22 cellular contexts compared by ENCODE assay signal in the genomic region with DNA sequence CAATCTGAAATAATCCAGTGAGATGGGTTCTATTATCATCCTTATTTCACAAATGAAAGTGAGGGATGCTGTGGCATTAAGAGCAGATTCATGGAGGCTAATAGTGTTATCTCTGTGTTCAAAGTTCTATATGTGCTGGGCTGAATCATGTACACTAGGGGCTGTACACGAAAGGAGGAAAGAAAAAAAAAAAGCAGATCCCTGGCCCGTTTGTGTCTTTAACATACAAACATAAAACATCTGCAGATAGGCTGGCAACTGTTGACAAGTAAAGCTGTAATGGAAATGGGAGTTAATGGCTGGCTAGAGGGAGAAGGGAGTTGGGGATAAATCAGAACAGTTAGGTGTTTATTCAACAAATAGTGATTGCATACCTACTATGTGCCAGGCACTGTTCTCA. TPM values are rescaled to one million over a fixed set of nuclear protein-coding genes. Genes with fewer than 3 reads are reported as not detected.
DNase-seq lines count a peak whose midpoint lies in the region; FAIRE-seq and TF ChIP-seq lines count a peak whose summit lies in the region.
"Had no signal": no experiment of that assay in that cellular context is flagged by ENCODE, and none has a peak within 500 bp of the region (broad histone marks: within the 10 kb centered on the region; RNA-seq: fewer than 3 reads in every experiment).

No MANE protein-coding gene starts in this region.

- DNase-seq in keratinocyte (ENCODE audit: low read depth, low spot score): no peak
- no peak for DNase-seq in type B pancreatic cell (ENCODE audit: extremely low spot score, unreplicated experiment)
- DNase-seq in DMS114 treated with DMSO at 0.1 percent for 48 hours (lab: John Stamatoyannopoulos, UW; ENCODE audit: unreplicated experiment): no peak
- DNase-seq in middle frontal gyrus (ENCODE audit: extremely low spot score, low spot score): no peak
- DNase-seq in NCI-H524 treated with DMSO at 0.1 percent for 48 hours (lab: John Stamatoyannopoulos, UW): no peak
- DNase-seq: ACHN; Caco-2; CD4-positive, alpha-beta T cell; DMS153; DMS79; GDM1; GOT3; H7; HFFc6 had no signal

- peaks cover 18% of the 10 kb centered on the region for H3K4me1 ChIP-seq in keratinocyte (ENCODE audit: control insufficient read depth, extremely low read depth, insufficient read depth, low read length)
- H3K4me1 ChIP-seq: Caco-2 had no signal

- peak; percentile 39 for FAIRE-seq in keratinocyte (lab: Jason Lieb, UNC)
- FAIRE-seq: A204.1, D721Med, GM12892, GM18507, HTR-8/SVneo had no signal

- H3K4me3 ChIP-seq in keratinocyte (ENCODE audit: control insufficient read depth in 2 of 3, extremely low read depth in 1 of 3, insufficient read depth in 2 of 3, low read depth in 1 of 3, low read length in 3 of 3): no peak overlapping the region

- H3K4me1 Mint-ChIP-seq in nephron (peaks cover 23% of the 10 kb centered on the region), type B pancreatic cell (ENCODE audit: unreplicated experiment) (peaks cover 29% of the 10 kb centered on the region)

- dilution Hi-C loops in keratinocyte (cut with MboI; ENCODE audit: extremely low pct_ligation_motif_present, low sequenced_read_pairs): no loop called here

- TF ChIP-seq CTCF in keratinocyte (optimal IDR thresholded peaks at IDR 0.05 in 1 of 3, IDR thresholded peaks at IDR 0.05 in 1 of 3, conservative IDR thresholded peaks at IDR 0.05 in 1 of 3; ENCODE audit: extremely low read depth in 1 of 3, insufficient read depth in 2 of 3, low read length in 3 of 3) (no peak), nephron (IDR thresholded peaks at IDR 0.05; ENCODE audit: unreplicated experiment in 3 of 3) (no peak), type B pancreatic cell (conservative IDR thresholded peaks at IDR 0.05) (no peak)

- H3K36me3 ChIP-seq in keratinocyte (ENCODE audit: control insufficient read depth in 2 of 2, extremely low read depth in 1 of 2, insufficient read depth in 2 of 2, low read length in 2 of 2): no peaks in the 10 kb centered on the region

- H3K36me3 Mint-ChIP-seq in nephron (ENCODE audit: low read depth): no peaks in the 10 kb centered on the region
- peaks cover 10% of the 10 kb centered on the region for H3K36me3 Mint-ChIP-seq in type B pancreatic cell
- H3K36me3 Mint-ChIP-seq: IgD-negative memory B cell had no signal

- no peaks in the 10 kb centered on the region for H3K9me3 ChIP-seq in keratinocyte (ENCODE audit: control insufficient read depth, low read depth, low read length)
- H3K9me3 ChIP-seq: Caco-2 had no signal

- H3K9ac ChIP-seq in keratinocyte (ENCODE audit: control insufficient read depth, extremely low read depth, insufficient read depth, low read length): no peak overlapping the region

- H3K4me3 Mint-ChIP-seq in nephron (peak overlapping the region in 1 of 3 experiments; percentile 70), type B pancreatic cell (peak overlapping the region; percentile 23)
- H3K4me3 Mint-ChIP-seq: CD4-positive, alpha-beta T cell; HFFc6; IgD-negative memory B cell had no signal

- H3K27me3 Mint-ChIP-seq in nephron (ENCODE audit: low read depth) (peaks cover 65% of the 10 kb centered on the region), type B pancreatic cell (peaks cover 68% of the 10 kb centered on the region)

- no peak overlapping the region for H3K4me2 ChIP-seq in keratinocyte (ENCODE audit: control insufficient read depth, extremely low read depth, insufficient read depth, low read depth, low read length)

- H3K9me3 Mint-ChIP-seq in nephron (no peaks in the 10 kb centered on the region), type B pancreatic cell (no peaks in the 10 kb centered on the region)
- H3K9me3 Mint-ChIP-seq: CD4-positive, alpha-beta T cell; HFFc6; IgD-negative memory B cell had no signal

- no peaks in the 10 kb centered on the region for H4K20me1 ChIP-seq in keratinocyte (ENCODE audit: control insufficient read depth, extremely low read depth, insufficient read depth, low read length)

- no peaks in the 10 kb centered on the region for H3K79me2 ChIP-seq in keratinocyte (ENCODE audit: control insufficient read depth, insufficient read depth, low read length)

- no peak overlapping the region for H2AFZ ChIP-seq in keratinocyte (ENCODE audit: control insufficient read depth, low read length)

- no peak overlapping the region for H3K27ac ChIP-seq in keratinocyte (ENCODE audit: control insufficient read depth, insufficient read depth, low read length)
- H3K27ac ChIP-seq: C4-2B had no signal

- peak overlapping the region in 2 of 3 experiments; percentile 6 to 7 for H3K27ac Mint-ChIP-seq in nephron
- no peak overlapping the region for H3K27ac Mint-ChIP-seq in type B pancreatic cell
- H3K27ac Mint-ChIP-seq: CD4-positive, alpha-beta T cell; HFFc6; IgD-negative memory B cell had no signal

- peaks cover 2% of the 10 kb centered on the region for H3K9me1 ChIP-seq in keratinocyte (ENCODE audit: control insufficient read depth, extremely low read depth, insufficient read depth, low read length)

- H3K27me3 ChIP-seq in keratinocyte (ENCODE audit: control insufficient read depth, extremely low read depth, insufficient read depth, low read length): peaks cover 29% of the 10 kb centered on the region

RNA-seq across cellular contexts. Expression of a gene that starts 3.1 kb away (rescaled TPM):
- polyA plus RNA-seq in keratinocyte: 0.37 to 0.51 TPM (median 0.49 TPM) in 3 replicates
- polyA plus RNA-seq in keratinocyte (2011; ENCODE audit: low read depth): 1.9 TPM
- polyA plus RNA-seq in keratinocyte (2011; cell fraction: cytosol; rRNA removed): 0.21 and 0.25 TPM in 2 replicates
- polyA plus RNA-seq in keratinocyte (2011; cell fraction: nucleus; rRNA removed): 2.2 and 2.3 TPM in 2 replicates
- polyA plus RNA-seq in keratinocyte (2012; ENCODE audit: low replicate concordance): 0.55 and 2.2 TPM in 2 replicates
- 0.30 to 2.1 TPM (median 0.46 TPM) in 3 replicates for polyA minus RNA-seq in keratinocyte
- polyA minus RNA-seq in keratinocyte (2011; cell fraction: cytosol; rRNA and poly(A)+ RNA removed): 0.58 TPM
- 1.3 and 6.4 TPM in 2 replicates for polyA minus RNA-seq in keratinocyte (2011; cell fraction: nucleus; rRNA and poly(A)+ RNA removed)
- 2.7 and 41.0 TPM in 2 replicates for total RNA-seq in type B pancreatic cell (ENCODE audit: low replicate concordance)
